ENCODE assay signal across 24 cellular contexts in genomic region chr13:45138282-45138681, GRCh38.
"Had no signal": no experiment of that assay in that cellular context is flagged by ENCODE, and none has a peak within 500 bp of the region (broad histone marks: within the 10 kb centered on the region; RNA-seq: fewer than 3 reads in every experiment).

No MANE protein-coding gene starts in this region.

- H3K4me2 ChIP-seq: hepatocyte, smooth muscle cell had no signal

- H3K27me3 ChIP-seq: hepatocyte, thyroid gland, upper lobe of right lung had no signal

- H3K9me3 ChIP-seq: thyroid gland, upper lobe of right lung had no signal

- DNase-seq: activated CD4-positive, alpha-beta memory T cell treated with anti-CD3 and anti-CD28 coated beads, Interleukin-2, amount 10 ng/mL, durations not matched to agents 7 days and 5 days; activated CD4-positive, alpha-beta T cell treated with anti-CD3 and anti-CD28 coated beads, Interleukin-2, amount 10 ng/mL, durations not matched to agents 24 days and 14 days; activated effector memory CD4-positive, alpha-beta T cell treated with Interleukin-2 at 50 U/mL for 16 hours; activated naive CD4-positive, alpha-beta T cell treated with anti-CD3 and anti-CD28 coated beads for 36 hours; activated naive CD8-positive, alpha-beta T cell treated with anti-CD3 and anti-CD28 coated beads, Interleukin-2, amount 10 ng/mL, durations not matched to agents 7 days and 5 days; activated T-cell treated with anti-CD3 and anti-CD28 coated beads, Interleukin-2, amount 50 U/mL, for 72 hours; amygdala; caudate nucleus; dermis blood vessel endothelial cell; effector CD8-positive, alpha-beta T cell; foreskin melanocyte; glutamatergic neuron; left cardiac atrium; nephron progenitor cell; nucleus accumbens; stimulated activated CD4-positive, alpha-beta T cell treated with anti-CD3 and anti-CD28 coated beads, Interleukin-2, amount 100 ng/mL, for 48 hours; stimulated activated naive CD4-positive, alpha-beta T cell treated with Interleukin-2 at 50 U/mL for 16 hours; T1000; thyroid gland; upper lobe of right lung had no signal

- H3K4me3 ChIP-seq: hepatocyte, smooth muscle cell, thyroid gland, upper lobe of right lung had no signal

- H3K27ac ChIP-seq: hepatocyte, thyroid gland, upper lobe of right lung had no signal

- H3K4me1 ChIP-seq: upper lobe of right lung had no signal

- ATAC-seq: activated T-cell treated with anti-CD3 and anti-CD28 coated beads, Interleukin-2, amount 50 U/mL, for 72 hours; esophagus mucosa; left cardiac atrium; sciatic nerve had no signal

- H3K36me3 ChIP-seq: thyroid gland had no signal

- H2AFZ ChIP-seq: hepatocyte had no signal
